In genomic region chr15:84603630-84604379, GRCh38 we compare ENCODE assay signal across 1 cellular context.
TF ChIP-seq lines count a peak whose summit lies in the region.

No MANE protein-coding gene starts in this region.

TF ChIP-seq in SK-N-SH, 30 proteins besides CTCF, POLR2A, EP300 and RAD21:
- TF ChIP-seq RXRA (IDR thresholded peaks at IDR 0.05; ENCODE audit: borderline replicate concordance, low read depth), result no peak
- TF ChIP-seq USF1 (IDR thresholded peaks at IDR 0.05; ENCODE audit: borderline replicate concordance, low read depth), result no peak
